ENCODE assay signal across 11 cellular contexts in the genomic region with DNA sequence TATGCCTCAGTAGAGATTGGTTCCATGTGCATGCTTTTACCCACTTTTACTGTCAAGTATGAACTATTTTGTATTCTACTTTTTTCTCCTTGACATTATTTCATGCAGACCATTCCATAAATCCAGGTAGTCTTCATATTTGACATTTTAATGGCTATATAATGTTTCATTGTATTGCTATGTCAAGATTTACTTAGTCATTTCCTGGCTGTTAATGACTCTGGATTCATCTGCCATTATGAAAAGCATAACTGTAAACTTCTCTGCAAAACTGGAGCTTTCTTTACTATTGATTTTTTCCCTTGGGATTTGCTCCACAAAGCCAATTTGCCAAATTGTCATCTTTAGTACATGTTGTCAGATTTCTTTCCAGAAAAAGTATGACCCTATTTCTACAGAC.
"Had no signal": no experiment of that assay in that cellular context is flagged by ENCODE, and none has a peak within 500 bp of the region (broad histone marks: within the 10 kb centered on the region; RNA-seq: fewer than 3 reads in every experiment).

No MANE protein-coding gene starts in this region.

- FAIRE-seq: pancreas had no signal

- H3K4me1 Mint-ChIP-seq: activated CD4-positive, alpha-beta T cell treated with anti-CD3 and anti-CD28 coated beads for 36 hours; naive B cell had no signal

- H3K27me3 ChIP-seq: adrenal gland, pancreas had no signal

- H3K36me3 ChIP-seq: adrenal gland, pancreas had no signal

- H3K4me3 ChIP-seq: adrenal gland, pancreas had no signal

- H3K9me3 ChIP-seq: adrenal gland, pancreas had no signal

- H3K4me1 ChIP-seq: adrenal gland, pancreas had no signal

- H3K27ac ChIP-seq: adrenal gland, pancreas had no signal

- H3K36me3 Mint-ChIP-seq: activated CD4-positive, alpha-beta memory T cell treated with anti-CD3 and anti-CD28 coated beads for 36 hours; activated naive CD4-positive, alpha-beta T cell treated with anti-CD3 and anti-CD28 coated beads, Interleukin-2, amount 50 U/mL, for 24 hours; naive B cell had no signal

- ATAC-seq: activated CD4-positive, alpha-beta T cell treated with anti-CD3 and anti-CD28 coated beads for 36 hours; activated T-cell treated with anti-CD3 and anti-CD28 coated beads, Interleukin-2, amount 50 U/mL, for 4 hours; left lobe of liver; pancreas had no signal

- H3K9me3 Mint-ChIP-seq: activated naive CD4-positive, alpha-beta T cell treated with anti-CD3 and anti-CD28 coated beads, Interleukin-2, amount 50 U/mL, for 24 hours had no signal

- H3K27ac Mint-ChIP-seq: activated CD4-positive, alpha-beta memory T cell treated with anti-CD3 and anti-CD28 coated beads for 36 hours; activated CD4-positive, alpha-beta T cell treated with anti-CD3 and anti-CD28 coated beads for 36 hours; activated naive CD4-positive, alpha-beta T cell treated with anti-CD3 and anti-CD28 coated beads, Interleukin-2, amount 50 U/mL, for 24 hours; naive B cell had no signal

- DNase-seq: activated CD4-positive, alpha-beta memory T cell treated with anti-CD3 and anti-CD28 coated beads for 36 hours; activated CD4-positive, alpha-beta T cell treated with anti-CD3 and anti-CD28 coated beads for 36 hours; activated effector memory CD4-positive, alpha-beta T cell treated with Interleukin-2 at 50 U/mL for 16 hours; activated T-cell treated with anti-CD3 and anti-CD28 coated beads, Interleukin-2, amount 50 U/mL, for 4 hours; adrenal gland; islet precursor cell; naive B cell; pancreas; stimulated activated CD4-positive, alpha-beta T cell treated with anti-CD3 and anti-CD28 coated beads, Interleukin-1b, Interleukin-23, amount 100 ng/mL, for 48 hours had no signal

- H3K4me3 Mint-ChIP-seq: activated CD4-positive, alpha-beta memory T cell treated with anti-CD3 and anti-CD28 coated beads for 36 hours; activated CD4-positive, alpha-beta T cell treated with anti-CD3 and anti-CD28 coated beads for 36 hours; activated naive CD4-positive, alpha-beta T cell treated with anti-CD3 and anti-CD28 coated beads, Interleukin-2, amount 50 U/mL, for 24 hours; activated T-cell treated with anti-CD3 and anti-CD28 coated beads, Interleukin-2, amount 50 U/mL, for 4 hours; naive B cell had no signal
